8 cellular contexts compared by ENCODE assay signal in the genomic region with DNA sequence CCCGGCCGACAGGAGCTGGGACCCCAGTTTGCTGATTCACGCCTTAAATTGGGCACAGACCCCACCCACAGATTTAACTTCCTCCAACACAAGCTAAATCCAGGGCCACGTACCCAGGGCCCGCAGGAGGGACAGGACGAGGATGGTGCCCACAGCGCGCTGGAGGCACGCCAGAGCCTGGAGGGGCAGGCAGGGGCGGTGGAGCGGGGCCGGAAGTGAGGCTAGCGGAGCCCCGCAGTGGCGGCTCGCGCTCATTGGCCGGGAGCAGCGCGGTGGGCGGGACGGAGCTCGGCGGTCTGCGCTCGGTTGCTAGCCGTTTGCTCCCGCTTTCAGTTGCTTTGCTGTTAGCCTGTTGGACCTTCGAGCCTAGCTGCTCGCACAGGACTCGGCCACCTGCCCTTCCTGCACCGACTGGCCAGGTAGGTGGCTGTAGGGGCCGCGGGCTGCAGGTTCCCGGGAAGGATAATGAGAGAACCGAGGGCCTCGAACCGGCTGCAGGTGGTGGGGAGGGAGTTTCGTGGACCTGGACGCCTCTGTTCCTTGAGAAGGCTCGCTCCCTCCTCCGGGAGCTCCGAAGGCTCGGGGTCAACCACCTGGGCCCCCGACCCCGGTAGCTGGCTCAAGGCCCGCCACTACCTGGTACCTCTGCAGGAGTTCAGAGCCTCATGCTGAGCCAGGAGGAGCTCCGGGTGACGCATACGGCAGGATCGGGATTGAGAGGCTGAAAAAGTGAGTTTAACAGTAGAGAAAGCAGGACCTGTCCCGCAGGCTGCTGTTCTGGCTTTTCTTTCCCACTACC. TPM values are rescaled to one million over a fixed set of nuclear protein-coding genes. Genes with fewer than 3 reads are reported as not detected.
DNase-seq lines count a peak whose midpoint lies in the region; TF ChIP-seq lines count a peak whose summit lies in the region.

TSS of gene CCDC134 (plus strand) at position 332 of the 799 bp plus-strand sequence. CDS start 8,212 bp downstream, outside the sequence.

- H3K36me3 ChIP-seq in OCI-LY1 (ENCODE audit: insufficient read depth, low read length), result no peaks in the 10 kb centered on the region
- no peaks in the 10 kb centered on the region for H3K36me3 ChIP-seq in endodermal cell (ENCODE audit: control insufficient read depth, insufficient read depth, low read length)

- peak within 1 kb of the TSS; percentile 89 for H3K4me3 Mint-ChIP-seq in endodermal cell
- H3K4me3 Mint-ChIP-seq in mesothelial cell of epicardium, result peak within 1 kb of the TSS; percentile 97

- WGBS in endodermal cell (ENCODE audit: insufficient coverage in 1 of 2, insufficient read length in 1 of 2), 2 experiments, result 0 to 2% methylated on average over 28 to 52 of the region's 52 CpGs

- H3K9ac ChIP-seq in OCI-LY1 (ENCODE audit: low read length) (peak within 1 kb of the TSS; percentile 91), endodermal cell (ENCODE audit: extremely low read depth, low read length, poor library complexity, severe bottlenecking) (peak within 1 kb of the TSS; percentile 70)

- H3K9me3 ChIP-seq in OCI-LY1 (ENCODE audit: low read length) (no peaks in the 10 kb centered on the region), endodermal cell (ENCODE audit: control insufficient read depth, low read length) (no peaks in the 10 kb centered on the region)

- H2AFZ ChIP-seq in OCI-LY1 (ENCODE audit: low read length), result peak within 1 kb of the TSS; percentile 19; the same call in 1 of the 2 replicates

- H3K36me3 Mint-ChIP-seq in endodermal cell (ENCODE audit: low read depth) (peaks cover 11% of the 10 kb centered on the region), mesothelial cell of epicardium (peaks cover 2% of the 10 kb centered on the region)

- H3K27ac ChIP-seq in OCI-LY1 (ENCODE audit: low read depth, low read length, poor library complexity, severe bottlenecking) (peak within 1 kb of the TSS; percentile 34), endodermal cell (ENCODE audit: low read depth, low read length) (peak within 1 kb of the TSS; percentile 57)

- H3K79me2 ChIP-seq in OCI-LY1 (ENCODE audit: insufficient read depth, low read length), result peaks cover 15% of the 10 kb centered on the region

- H3K4me2 ChIP-seq in OCI-LY1 (ENCODE audit: low read length), result peak within 1 kb of the TSS; percentile 76

- TF ChIP-seq CTCF in GM20000 (IDR thresholded peaks at IDR 0.05; ENCODE audit: extremely low read depth, missing control alignments) (no peak), OCI-LY1 (IDR thresholded peaks at IDR 0.05; ENCODE audit: low read length) (no peak), endodermal cell (conservative IDR thresholded peaks at IDR 0.05) (no peak), mesothelial cell of epicardium (IDR thresholded peaks at IDR 0.05; ENCODE audit: unreplicated experiment) (no peak)

- H3K9me3 Mint-ChIP-seq in endodermal cell (no peaks in the 10 kb centered on the region), mesothelial cell of epicardium (no peaks in the 10 kb centered on the region)

- no peaks in the 10 kb centered on the region for H3K27me3 ChIP-seq in OCI-LY1 (ENCODE audit: insufficient read depth, low read length)
- no peaks in the 10 kb centered on the region for H3K27me3 ChIP-seq in endodermal cell (ENCODE audit: control insufficient read depth, insufficient read depth, low read length, poor library complexity, severe bottlenecking)

- H3K4me1 Mint-ChIP-seq in endodermal cell (peaks cover 19% of the 10 kb centered on the region), mesothelial cell of epicardium (peaks cover 27% of the 10 kb centered on the region)

- H3F3A ChIP-seq in OCI-LY1 (ENCODE audit: insufficient read depth, low read length), result no peaks in the 10 kb centered on the region

- H3K4me3 ChIP-seq in OCI-LY1 (ENCODE audit: low read depth, low read length, poor library complexity, severe bottlenecking) (peak within 1 kb of the TSS; percentile 90), endodermal cell (ENCODE audit: low read length) (peak within 1 kb of the TSS; percentile 84)

- H3K27ac Mint-ChIP-seq in endodermal cell (peak within 1 kb of the TSS; percentile 96), mesothelial cell of epicardium (peak within 1 kb of the TSS; percentile 98)

- no peaks in the 10 kb centered on the region for H4K20me1 ChIP-seq in OCI-LY1 (ENCODE audit: insufficient read depth, low read length)

- H3K27me3 Mint-ChIP-seq in endodermal cell (ENCODE audit: insufficient read depth) (no peaks in the 10 kb centered on the region), mesothelial cell of epicardium (ENCODE audit: low read depth) (no peaks in the 10 kb centered on the region)

- H3K4me1 ChIP-seq in OCI-LY1 (ENCODE audit: insufficient read depth, low read length, severe bottlenecking), result peaks cover 38% of the 10 kb centered on the region
- peaks cover 11% of the 10 kb centered on the region for H3K4me1 ChIP-seq in endodermal cell (ENCODE audit: control insufficient read depth, insufficient read depth, low read length)

- DNase-seq in COLO829 (ENCODE audit: low spot score), result peak; percentile 94
- peak; percentile 94 for DNase-seq in GM20000 (ENCODE audit: low spot score)
- DNase-seq in HUDEP-2 (lab: John Stamatoyannopoulos, UW; ENCODE audit: unreplicated experiment in 76 of 76), result peak in 73 of 76 experiments; percentile 48 to 92 (median 84)
- DNase-seq in activated CD8-positive, alpha-beta memory T cell treated with anti-CD3 and anti-CD28 coated beads, Interleukin-2, amount 50 U/mL, for 24 hours (ENCODE audit: extremely low read depth), result peak; percentile 68
- peak; percentile 96 for DNase-seq in endodermal cell
- peak; percentile 85 to 92 for DNase-seq in mesothelial cell of epicardium (ENCODE audit: low spot score in 2 of 2, unreplicated experiment in 2 of 2)
- peak; percentile 73 to 86 for DNase-seq in stimulated activated CD8-positive, alpha-beta memory T cell treated with anti-CD3 and anti-CD28 coated beads, Interleukin-15, amount 100 ng/mL, for 4 hours (ENCODE audit: low read depth in 2 of 2)

- no peaks in the 10 kb centered on the region for H3K9me2 ChIP-seq in OCI-LY1 (ENCODE audit: low read depth, low read length)

RNA-seq across cellular contexts. Expression of gene CCDC134, which starts in this region (rescaled TPM):
- total RNA-seq in endodermal cell (10 to 100 TPM; 15.0 to 21.0 TPM), mesothelial cell of epicardium (16.9 to 19.1 TPM (median 18.4 TPM) in 3 replicates)
- 7.2 TPM for polyA plus RNA-seq in endodermal cell (2013, experiment 1 of 2)
- 8.8 TPM for polyA plus RNA-seq in endodermal cell (2013, experiment 2 of 2)

Comparison
In these comparisons a context has a peak if more than half of its experiments do, and no peak if none do; other contexts are left out.
1. Peak in every context shown above with its lines: DNase-seq, H3K4me3 ChIP-seq and H3K27ac ChIP-seq.